ENCODE assay signal across 18 cellular contexts in genomic region chr11:118243993-118244762, GRCh38. TPM values are rescaled to one million over a fixed set of nuclear protein-coding genes. Genes with fewer than 3 reads are reported as not detected.
DNase-seq lines count a peak whose midpoint lies in the region; ATAC-seq and TF ChIP-seq lines count a peak whose summit lies in the region.
"Had no signal": no experiment of that assay in that cellular context is flagged by ENCODE, and none has a peak within 500 bp of the region (broad histone marks: within the 10 kb centered on the region; RNA-seq: fewer than 3 reads in every experiment).

No MANE protein-coding gene starts in this region.

- peaks cover 3% of the 10 kb centered on the region for H3K36me3 Mint-ChIP-seq in activated naive CD4-positive, alpha-beta T cell treated with anti-CD3 and anti-CD28 coated beads for 36 hours (ENCODE audit: low read depth)
- H3K36me3 Mint-ChIP-seq in activated naive CD8-positive, alpha-beta T cell treated with anti-CD3 and anti-CD28 coated beads, Interleukin-2, amount 50 U/mL, for 24 hours (ENCODE audit: low read depth): peaks cover 38% of the 10 kb centered on the region
- peaks cover 29 to 44% of the 10 kb centered on the region in 2 donors for H3K36me3 Mint-ChIP-seq in stimulated activated naive B cell treated with anti-CD40 and anti-IgM and Interleukin-4, amounts not matched to agents 10 μg/mL and 1 μg/mL and 100 μg/mL, for 72 hours

- no peak for ATAC-seq in activated naive CD8-positive, alpha-beta T cell treated with anti-CD3 and anti-CD28 coated beads, Interleukin-2, amount 50 U/mL, for 24 hours
- ATAC-seq in stimulated activated naive B cell treated with anti-CD40 and anti-IgM and Interleukin-4, amounts not matched to agents 10 μg/mL and 1 μg/mL and 100 μg/mL, for 72 hours (replicated peaks): no peak
- no peak for ATAC-seq in mucosa of descending colon
- no peak for ATAC-seq in GM21576 (IDR thresholded peaks at IDR 0.05; ENCODE audit: unreplicated experiment)
- no peak for ATAC-seq in GM19467 (IDR thresholded peaks at IDR 0.05; ENCODE audit: unreplicated experiment)
- ATAC-seq: sciatic nerve had no signal

- TF ChIP-seq CTCF in HEK293 (tag by site-specific recombination; IDR thresholded peaks at IDR 0.05) (no peak), mucosa of descending colon (IDR thresholded peaks at IDR 0.05) (no peak)

- POLR2A ChIA-PET in HEK293 (lab: Yijun Ruan, JAX): no interaction called here

- no peak for DNase-seq in activated naive CD4-positive, alpha-beta T cell treated with anti-CD3 and anti-CD28 coated beads for 36 hours
- DNase-seq in activated naive CD4-positive, alpha-beta T cell treated with anti-CD3 and anti-CD28 coated beads, Interleukin-2, amount 50 U/mL, for 16 hours: no peak
- DNase-seq in activated naive CD8-positive, alpha-beta T cell treated with anti-CD3 and anti-CD28 coated beads, Interleukin-2, amount 50 U/mL, for 24 hours: no peak
- no peak for DNase-seq in stimulated activated naive B cell treated with anti-CD40 and anti-IgM and Interleukin-4, amounts not matched to agents 10 μg/mL and 1 μg/mL and 100 μg/mL, for 72 hours
- DNase-seq in mucosa of descending colon: no peak
- DNase-seq: activated effector memory CD4-positive, alpha-beta T cell treated with anti-CD3 and anti-CD28 coated beads, Interleukin-2, amount 50 U/mL, for 16 hours; effector CD8-positive, alpha-beta T cell; H9; naive B cell; NCI-H2029 treated with DMSO at 0.1 percent for 48 hours; thyroid gland had no signal

- no peaks in the 10 kb centered on the region for H3K4me1 ChIP-seq in HEK293 (ENCODE audit: control insufficient read depth, insufficient read depth, low read length)
- H3K4me1 ChIP-seq in mucosa of descending colon (ENCODE audit: low read depth): peaks cover 25% of the 10 kb centered on the region

- no peak overlapping the region for H3K4me3 Mint-ChIP-seq in activated naive CD4-positive, alpha-beta T cell treated with anti-CD3 and anti-CD28 coated beads for 36 hours
- peak overlapping the region; percentile 1 for H3K4me3 Mint-ChIP-seq in activated naive CD8-positive, alpha-beta T cell treated with anti-CD3 and anti-CD28 coated beads, Interleukin-2, amount 50 U/mL, for 24 hours
- peak overlapping the region in 1 of 2 donors; percentile 54 for H3K4me3 Mint-ChIP-seq in stimulated activated naive B cell treated with anti-CD40 and anti-IgM and Interleukin-4, amounts not matched to agents 10 μg/mL and 1 μg/mL and 100 μg/mL, for 72 hours
- H3K4me3 Mint-ChIP-seq: H9 had no signal

- H3K27ac ChIP-seq in HEK293 (ENCODE audit: extremely low read depth, low read depth, low read length): no peak overlapping the region
- H3K27ac ChIP-seq: KMS-11, parathyroid adenoma, VCaP had no signal

- H3K36me3 ChIP-seq in HEK293 (ENCODE audit: control insufficient read depth in 2 of 2, insufficient read depth in 1 of 2, low read length in 2 of 2): no peaks in the 10 kb centered on the region
- H3K36me3 ChIP-seq in mucosa of descending colon (ENCODE audit: low read depth): no peaks in the 10 kb centered on the region
- H3K36me3 ChIP-seq: thyroid gland had no signal

- H3K9me3 Mint-ChIP-seq in activated naive CD4-positive, alpha-beta T cell treated with anti-CD3 and anti-CD28 coated beads for 36 hours: no peaks in the 10 kb centered on the region
- no peaks in the 10 kb centered on the region for H3K9me3 Mint-ChIP-seq in activated naive CD8-positive, alpha-beta T cell treated with anti-CD3 and anti-CD28 coated beads, Interleukin-2, amount 50 U/mL, for 24 hours
- peaks cover 4 to 5% of the 10 kb centered on the region in 2 donors for H3K9me3 Mint-ChIP-seq in stimulated activated naive B cell treated with anti-CD40 and anti-IgM and Interleukin-4, amounts not matched to agents 10 μg/mL and 1 μg/mL and 100 μg/mL, for 72 hours
- H3K9me3 Mint-ChIP-seq: H9 had no signal

- peaks cover 83% of the 10 kb centered on the region for H3K4me1 Mint-ChIP-seq in activated naive CD4-positive, alpha-beta T cell treated with anti-CD3 and anti-CD28 coated beads for 36 hours (ENCODE audit: low read depth)
- peaks cover 91% of the 10 kb centered on the region for H3K4me1 Mint-ChIP-seq in activated naive CD8-positive, alpha-beta T cell treated with anti-CD3 and anti-CD28 coated beads, Interleukin-2, amount 50 U/mL, for 24 hours
- H3K4me1 Mint-ChIP-seq in stimulated activated naive B cell treated with anti-CD40 and anti-IgM and Interleukin-4, amounts not matched to agents 10 μg/mL and 1 μg/mL and 100 μg/mL, for 72 hours: peaks cover 59 to 84% of the 10 kb centered on the region in 2 donors

- H3K27me3 Mint-ChIP-seq in activated naive CD4-positive, alpha-beta T cell treated with anti-CD3 and anti-CD28 coated beads for 36 hours (ENCODE audit: low read depth): no peaks in the 10 kb centered on the region
- H3K27me3 Mint-ChIP-seq in activated naive CD8-positive, alpha-beta T cell treated with anti-CD3 and anti-CD28 coated beads, Interleukin-2, amount 50 U/mL, for 24 hours: no peaks in the 10 kb centered on the region
- H3K27me3 Mint-ChIP-seq in stimulated activated naive B cell treated with anti-CD40 and anti-IgM and Interleukin-4, amounts not matched to agents 10 μg/mL and 1 μg/mL and 100 μg/mL, for 72 hours: no peaks in the 10 kb centered on the region

- intact Hi-C loops in activated naive CD4-positive, alpha-beta T cell treated with anti-CD3 and anti-CD28 coated beads for 36 hours (cut with micrococcal nuclease): loop anchor here (1.0 to 5.0 kb wide), 2 partner anchors 46 to 193 kb away; partner anchors contain the start of gene KMT2A
- intact Hi-C loops in mucosa of descending colon (cut with DNase I, micrococcal nuclease): no loop called here

- H3K4me3 ChIP-seq in HEK293 (ENCODE audit: low read depth, low read length) (no peak overlapping the region), mucosa of descending colon (no peak overlapping the region)
- H3K4me3 ChIP-seq: thyroid gland had no signal

- CTCF ChIA-PET in activated naive CD4-positive, alpha-beta T cell treated with anti-CD3 and anti-CD28 coated beads for 36 hours (lab: Charles Lee): interaction anchor here (0.8 to 4.0 kb wide), 9 partner anchors 9 to 45 kb away, joined by 3 to 30 read pairs (median 3); partner anchors contain the start of gene JAML
- CTCF ChIA-PET in HEK293 (lab: Yijun Ruan, JAX): interaction anchor here (0.6 to 1.3 kb wide), 4 partner anchors 15 to 72 kb away, joined by 3 to 9 read pairs (median 4); no protein-coding TSS in a partner anchor

- peak overlapping the region; percentile 99 for H3K27ac Mint-ChIP-seq in activated naive CD4-positive, alpha-beta T cell treated with anti-CD3 and anti-CD28 coated beads for 36 hours
- peak overlapping the region; percentile 98 for H3K27ac Mint-ChIP-seq in activated naive CD8-positive, alpha-beta T cell treated with anti-CD3 and anti-CD28 coated beads, Interleukin-2, amount 50 U/mL, for 24 hours
- H3K27ac Mint-ChIP-seq in stimulated activated naive B cell treated with anti-CD40 and anti-IgM and Interleukin-4, amounts not matched to agents 10 μg/mL and 1 μg/mL and 100 μg/mL, for 72 hours: peak overlapping the region; percentile 81
- H3K27ac Mint-ChIP-seq: H9 had no signal

- no peaks in the 10 kb centered on the region for H3K9me3 ChIP-seq in HEK293 (ENCODE audit: control insufficient read depth, insufficient read depth, low read depth, low read length)
- no peaks in the 10 kb centered on the region for H3K9me3 ChIP-seq in mucosa of descending colon
- H3K9me3 ChIP-seq: thyroid gland had no signal

TF ChIP-seq in HEK293, 187 proteins besides CTCF, POLR2A, EP300 and RAD21:
- TF ChIP-seq ZNF623 (tag by site-specific recombination; IDR thresholded peaks at IDR 0.05): peak; percentile 56
- TF ChIP-seq ZNF280C (tag by site-specific recombination; IDR thresholded peaks at IDR 0.05): no peak

RNA-seq across cellular contexts. Expression of gene MPZL3, which starts 8.0 kb away (rescaled TPM):
- 10 to 100 TPM; 29.3 to 30.5 TPM for total RNA-seq in activated naive CD4-positive, alpha-beta T cell treated with anti-CD3 and anti-CD28 coated beads for 36 hours
- 10 to 100 TPM in 1 of 3 donors, 1 to 10 TPM in 2; 4.9 to 19.6 (median 9.0) TPM for total RNA-seq in mucosa of descending colon

RNA-seq across cellular contexts. Expression of gene JAML, which starts 19.4 kb away (rescaled TPM):
- total RNA-seq in activated naive CD4-positive, alpha-beta T cell treated with anti-CD3 and anti-CD28 coated beads for 36 hours: 10 to 100 TPM; 67.5 to 71.4 TPM
- 10 to 100 TPM in 1 of 3 donors, 1 to 10 TPM in 2; 7.5 to 15.0 (median 7.7) TPM for total RNA-seq in mucosa of descending colon

RNA-seq across cellular contexts. Expression of gene MPZL2, which starts 19.9 kb away (rescaled TPM):
- 10 to 100 TPM; 25.3 to 28.4 TPM for total RNA-seq in activated naive CD4-positive, alpha-beta T cell treated with anti-CD3 and anti-CD28 coated beads for 36 hours
- total RNA-seq in mucosa of descending colon: 10 to 100 TPM; 34.4 to 83.1 (median 72.4) TPM

Comparison
In these comparisons a context has a peak if more than half of its experiments do, and no peak if none do; other contexts are left out.
1. RNA of gene JAML, which starts 19.4 kb away (total RNA-seq): 67.5 to 71.4 TPM in activated naive CD4-positive, alpha-beta T cell treated with anti-CD3 and anti-CD28 coated beads for 36 hours; 7.5 to 15.0 TPM in mucosa of descending colon; every median in the first group is over 4 times any median in the second.
2. Peak in every context shown above with its lines, with median percentiles within 50 percentile points of each other: H3K27ac Mint-ChIP-seq.